Comparison of ENCODE assay signal across 39 cellular contexts in genomic region chr16:56073508-56073907, GRCh38.
"Had no signal": no experiment of that assay in that cellular context is flagged by ENCODE, and none has a peak within 500 bp of the region (broad histone marks: within the 10 kb centered on the region; RNA-seq: fewer than 3 reads in every experiment).

No MANE protein-coding gene starts in this region.

- H3K27ac Mint-ChIP-seq: activated naive CD4-positive, alpha-beta T cell treated with anti-CD3 and anti-CD28 coated beads for 36 hours; activated naive CD4-positive, alpha-beta T cell treated with anti-CD3 and anti-CD28 coated beads, Interleukin-2, amount 10 ng/mL, durations not matched to agents 7 days and 5 days; activated naive CD4-positive, alpha-beta T cell treated with anti-CD3 and anti-CD28 coated beads, Interleukin-2, amount 50 U/mL, for 24 hours; activated naive CD4-positive, alpha-beta T cell treated with anti-CD3 and anti-CD28 coated beads, Interleukin-2, amount 50 U/mL, for 72 hours; activated naive CD8-positive, alpha-beta T cell; activated naive CD8-positive, alpha-beta T cell treated with anti-CD3 and anti-CD28 coated beads for 36 hours; activated naive CD8-positive, alpha-beta T cell treated with anti-CD3 and anti-CD28 coated beads, Interleukin-2, amount 10 ng/mL, durations not matched to agents 7 days and 5 days; activated naive CD8-positive, alpha-beta T cell treated with anti-CD3 and anti-CD28 coated beads, Interleukin-2, amount 50 U/mL, for 24 hours; activated T-cell treated with anti-CD3 and anti-CD28 coated beads, Interleukin-2, amount 50 U/mL, for 24 hours; activated T-cell treated with anti-CD3 and anti-CD28 coated beads, Interleukin-2, amount 50 U/mL, for 72 hours; activated T-helper 17 cell treated with anti-CD3 and anti-CD28 coated beads, Interleukin-2, amount 50 U/mL, for 72 hours; activated T-helper 2 cell treated with anti-CD3 and anti-CD28 coated beads, Interferon-gamma antibody, Interleukin-2, Interleukin-4, amounts not matched to agents 10 μg/mL and 5 μg/mL and 100 μg/mL, durations not matched to agents 14 hours and 24 hours and 36 hours had no signal

- H3K9me3 Mint-ChIP-seq: activated naive CD4-positive, alpha-beta T cell treated with anti-CD3 and anti-CD28 coated beads for 36 hours; activated naive CD4-positive, alpha-beta T cell treated with anti-CD3 and anti-CD28 coated beads, Interleukin-2, amount 10 ng/mL, durations not matched to agents 7 days and 5 days; activated naive CD4-positive, alpha-beta T cell treated with anti-CD3 and anti-CD28 coated beads, Interleukin-2, amount 50 U/mL, for 24 hours; activated naive CD4-positive, alpha-beta T cell treated with anti-CD3 and anti-CD28 coated beads, Interleukin-2, amount 50 U/mL, for 72 hours; activated naive CD8-positive, alpha-beta T cell treated with anti-CD3 and anti-CD28 coated beads for 36 hours; activated naive CD8-positive, alpha-beta T cell treated with anti-CD3 and anti-CD28 coated beads, Interleukin-2, amount 10 ng/mL, durations not matched to agents 7 days and 5 days; activated naive CD8-positive, alpha-beta T cell treated with anti-CD3 and anti-CD28 coated beads, Interleukin-2, amount 50 U/mL, for 24 hours; activated T-cell treated with anti-CD3 and anti-CD28 coated beads, Interleukin-2, amount 50 U/mL, for 24 hours; activated T-cell treated with anti-CD3 and anti-CD28 coated beads, Interleukin-2, amount 50 U/mL, for 4 hours; activated T-cell treated with anti-CD3 and anti-CD28 coated beads, Interleukin-2, amount 50 U/mL, for 72 hours; activated T-helper 17 cell treated with anti-CD3 and anti-CD28 coated beads, Interleukin-2, amount 50 U/mL, for 72 hours; activated T-helper 2 cell treated with anti-CD3 and anti-CD28 coated beads, Interferon-gamma antibody, Interleukin-2, Interleukin-4, amounts not matched to agents 10 μg/mL and 5 μg/mL and 100 μg/mL, durations not matched to agents 14 hours and 24 hours and 36 hours; brain; central memory CD8-positive, alpha-beta T cell had no signal

- H3K36me3 ChIP-seq: adrenal gland, ascending aorta, brain microvascular endothelial cell, breast epithelium, cardiac muscle cell had no signal

- H3K4me3 ChIP-seq: adrenal gland, ascending aorta, body of pancreas, breast epithelium, cardiac muscle cell had no signal

- H3K9me3 ChIP-seq: adrenal gland, ascending aorta, body of pancreas, breast epithelium had no signal

- ATAC-seq: activated naive CD4-positive, alpha-beta T cell treated with anti-CD3 and anti-CD28 coated beads, Interleukin-2, amount 50 U/mL, for 72 hours; activated naive CD8-positive, alpha-beta T cell treated with anti-CD3 and anti-CD28 coated beads, Interleukin-2, amount 50 U/mL, for 24 hours; activated T-cell treated with anti-CD3 and anti-CD28 coated beads, Interleukin-2, amount 50 U/mL, for 4 hours; activated T-cell treated with anti-CD3 and anti-CD28 coated beads, Interleukin-2, amount 50 U/mL, for 72 hours; activated T-helper 17 cell treated with anti-CD3 and anti-CD28 coated beads, Interleukin-2, amount 50 U/mL, for 72 hours; body of pancreas had no signal

- H3K27ac ChIP-seq: adrenal gland, ascending aorta, body of pancreas, brain microvascular endothelial cell, breast epithelium, cardiac muscle cell had no signal

- H3K4me3 Mint-ChIP-seq: activated naive CD4-positive, alpha-beta T cell treated with anti-CD3 and anti-CD28 coated beads for 36 hours; activated naive CD4-positive, alpha-beta T cell treated with anti-CD3 and anti-CD28 coated beads, Interleukin-2, amount 10 ng/mL, durations not matched to agents 7 days and 5 days; activated naive CD4-positive, alpha-beta T cell treated with anti-CD3 and anti-CD28 coated beads, Interleukin-2, amount 50 U/mL, for 24 hours; activated naive CD8-positive, alpha-beta T cell; activated naive CD8-positive, alpha-beta T cell treated with anti-CD3 and anti-CD28 coated beads for 36 hours; activated naive CD8-positive, alpha-beta T cell treated with anti-CD3 and anti-CD28 coated beads, Interleukin-2, amount 10 ng/mL, durations not matched to agents 7 days and 5 days; activated naive CD8-positive, alpha-beta T cell treated with anti-CD3 and anti-CD28 coated beads, Interleukin-2, amount 50 U/mL, for 24 hours; activated T-cell treated with anti-CD3 and anti-CD28 coated beads, Interleukin-2, amount 50 U/mL, for 24 hours; activated T-cell treated with anti-CD3 and anti-CD28 coated beads, Interleukin-2, amount 50 U/mL, for 4 hours; activated T-cell treated with anti-CD3 and anti-CD28 coated beads, Interleukin-2, amount 50 U/mL, for 72 hours; activated T-helper 17 cell treated with anti-CD3 and anti-CD28 coated beads, Interleukin-2, amount 50 U/mL, for 72 hours; brain; central memory CD8-positive, alpha-beta T cell had no signal

- FAIRE-seq: astrocyte, bronchial epithelial cell had no signal

- H3K36me3 Mint-ChIP-seq: activated naive CD4-positive, alpha-beta T cell treated with anti-CD3 and anti-CD28 coated beads, Interleukin-2, amount 10 ng/mL, durations not matched to agents 7 days and 5 days; activated naive CD4-positive, alpha-beta T cell treated with anti-CD3 and anti-CD28 coated beads, Interleukin-2, amount 50 U/mL, for 24 hours; activated naive CD4-positive, alpha-beta T cell treated with anti-CD3 and anti-CD28 coated beads, Interleukin-2, amount 50 U/mL, for 72 hours; activated naive CD8-positive, alpha-beta T cell; activated naive CD8-positive, alpha-beta T cell treated with anti-CD3 and anti-CD28 coated beads for 36 hours; activated naive CD8-positive, alpha-beta T cell treated with anti-CD3 and anti-CD28 coated beads, Interleukin-2, amount 10 ng/mL, durations not matched to agents 7 days and 5 days; brain had no signal

- H3K4me1 ChIP-seq: adrenal gland, ascending aorta, body of pancreas, breast epithelium had no signal

- H3K27me3 ChIP-seq: adrenal gland, ascending aorta, brain microvascular endothelial cell, breast epithelium, cardiac muscle cell had no signal

- DNase-seq: activated effector memory CD4-positive, alpha-beta T cell treated with anti-CD3 and anti-CD28 coated beads, Interleukin-2, amount 50 U/mL, for 16 hours; activated effector memory CD4-positive, alpha-beta T cell treated with Interleukin-2 at 50 U/mL for 16 hours; activated gamma-delta T cell; activated gamma-delta T cell treated with Interleukin-2 at 50 U/mL for 16 hours; activated naive CD4-positive, alpha-beta T cell; activated naive CD4-positive, alpha-beta T cell treated with anti-CD3 and anti-CD28 coated beads for 36 hours; activated naive CD4-positive, alpha-beta T cell treated with anti-CD3 and anti-CD28 coated beads, Interleukin-2, amount 10 ng/mL, durations not matched to agents 7 days and 5 days; activated naive CD4-positive, alpha-beta T cell treated with anti-CD3 and anti-CD28 coated beads, Interleukin-2, amount 50 U/mL, for 16 hours; activated naive CD4-positive, alpha-beta T cell treated with Interleukin-2 at 50 U/mL for 16 hours; activated naive CD8-positive, alpha-beta T cell treated with anti-CD3 and anti-CD28 coated beads for 36 hours; activated naive CD8-positive, alpha-beta T cell treated with anti-CD3 and anti-CD28 coated beads, Interleukin-2, amount 10 ng/mL, durations not matched to agents 7 days and 5 days; activated naive CD8-positive, alpha-beta T cell treated with anti-CD3 and anti-CD28 coated beads, Interleukin-2, amount 50 U/mL, for 24 hours; activated T-cell treated with anti-CD3 and anti-CD28 coated beads, Interleukin-2, amount 50 U/mL, for 1 hour; activated T-cell treated with anti-CD3 and anti-CD28 coated beads, Interleukin-2, amount 50 U/mL, for 24 hours; activated T-cell treated with anti-CD3 and anti-CD28 coated beads, Interleukin-2, amount 50 U/mL, for 4 hours; activated T-cell treated with anti-CD3 and anti-CD28 coated beads, Interleukin-2, amount 50 U/mL, for 48 hours; activated T-cell treated with anti-CD3 and anti-CD28 coated beads, Interleukin-2, amount 50 U/mL, for 72 hours; adrenal gland; amniotic stem cell; amygdala; anterior cingulate cortex; aorta; body of pancreas; brain microvascular endothelial cell; caudate nucleus; central memory CD4-positive, alpha-beta T cell; cerebellar nuclear complex had no signal

- H3K4me1 Mint-ChIP-seq: activated naive CD4-positive, alpha-beta T cell treated with anti-CD3 and anti-CD28 coated beads, Interleukin-2, amount 50 U/mL, for 24 hours; activated naive CD8-positive, alpha-beta T cell treated with anti-CD3 and anti-CD28 coated beads for 36 hours; activated naive CD8-positive, alpha-beta T cell treated with anti-CD3 and anti-CD28 coated beads, Interleukin-2, amount 50 U/mL, for 24 hours; activated T-helper 17 cell treated with anti-CD3 and anti-CD28 coated beads, Interleukin-2, amount 50 U/mL, for 72 hours; central memory CD8-positive, alpha-beta T cell had no signal
